Comparison of ENCODE assay signal across 38 cellular contexts in genomic region chr14:106294324-106294723, GRCh38.
"Had no signal": no experiment of that assay in that cellular context is flagged by ENCODE, and none has a peak within 500 bp of the region (broad histone marks: within the 10 kb centered on the region; RNA-seq: fewer than 3 reads in every experiment).

No MANE protein-coding gene starts in this region.

- H3K27me3 ChIP-seq: adrenal gland, brain microvascular endothelial cell, breast epithelium, cardiac muscle cell had no signal

- DNase-seq: activated B cell treated with CpG ODN at 0.5 μM for 24 hours; activated CD4-positive, alpha-beta memory T cell treated with anti-CD3 and anti-CD28 coated beads for 36 hours; activated CD4-positive, alpha-beta T cell treated with anti-CD3 and anti-CD28 coated beads for 48 hours; activated CD4-positive, alpha-beta T cell treated with anti-CD3 and anti-CD28 coated beads, Interleukin-2, amount 10 ng/mL, durations not matched to agents 7 days and 5 days; activated CD4-positive, CD25-positive, alpha-beta regulatory T cell treated with anti-CD3 and anti-CD28 coated beads, Interleukin-2, amount 50 U/mL, for 72 hours; activated CD8-positive, alpha-beta memory T cell treated with anti-CD3 and anti-CD28 coated beads, Interleukin-2, amount 50 U/mL, for 4 hours; activated CD8-positive, alpha-beta T cell treated with anti-CD3 and anti-CD28 coated beads for 36 hours; activated effector memory CD4-positive, alpha-beta T cell treated with anti-CD3 and anti-CD28 coated beads, Interleukin-2, amount 50 U/mL, for 16 hours; activated gamma-delta T cell treated with Interleukin-2 at 50 U/mL for 16 hours; activated naive CD4-positive, alpha-beta T cell; activated naive CD4-positive, alpha-beta T cell treated with anti-CD3 and anti-CD28 coated beads for 36 hours; activated naive CD4-positive, alpha-beta T cell treated with anti-CD3 and anti-CD28 coated beads, Interleukin-2, amount 50 U/mL, for 16 hours; activated naive CD8-positive, alpha-beta T cell treated with anti-CD3 and anti-CD28 coated beads for 36 hours; activated T-cell treated with anti-CD3 and anti-CD28 coated beads for 4 hours; activated T-cell treated with anti-CD3 and anti-CD28 coated beads, Interleukin-2, amount 50 U/mL, for 1 hour; activated T-cell treated with anti-CD3 and anti-CD28 coated beads, Interleukin-2, amount 50 U/mL, for 4 hours; activated T-cell treated with anti-CD3 and anti-CD28 coated beads, Interleukin-2, amount 50 U/mL, for 72 hours; adrenal gland; amniotic stem cell; aorta; body of pancreas; brain microvascular endothelial cell; caudate nucleus; cerebellar nuclear complex; T-helper 1 cell; T-helper 2 cell; T-helper 9 cell had no signal

- H3K4me1 Mint-ChIP-seq: activated naive CD8-positive, alpha-beta T cell treated with anti-CD3 and anti-CD28 coated beads for 36 hours; activated T-helper 17 cell treated with anti-CD3 and anti-CD28 coated beads, Interleukin-2, amount 50 U/mL, for 72 hours; central memory CD8-positive, alpha-beta T cell had no signal

- H3K4me3 Mint-ChIP-seq: activated B cell treated with CpG ODN at 0.5 μM for 24 hours; activated CD4-positive, alpha-beta memory T cell treated with anti-CD3 and anti-CD28 coated beads for 36 hours; activated CD4-positive, alpha-beta T cell treated with anti-CD3 and anti-CD28 coated beads, Interleukin-2, amount 10 ng/mL, durations not matched to agents 7 days and 5 days; activated CD8-positive, alpha-beta T cell treated with anti-CD3 and anti-CD28 coated beads for 36 hours; activated naive CD4-positive, alpha-beta T cell treated with anti-CD3 and anti-CD28 coated beads for 36 hours; activated naive CD8-positive, alpha-beta T cell treated with anti-CD3 and anti-CD28 coated beads for 36 hours; activated T-cell treated with anti-CD3 and anti-CD28 coated beads, Interleukin-2, amount 50 U/mL, for 4 hours; activated T-cell treated with anti-CD3 and anti-CD28 coated beads, Interleukin-2, amount 50 U/mL, for 72 hours; activated T-helper 1 cell treated with anti-CD3 and anti-CD28 coated beads, Interleukin-12 subunit alpha, Interleukin-12 subunit beta, Interleukin-2, Interleukin-4 antibody, amounts not matched to agents 30 ng/mL and 10 ng/mL and 1 ng/mL, durations not matched to agents 14 hours and 24 hours and 36 hours; activated T-helper 17 cell treated with anti-CD3 and anti-CD28 coated beads, Interleukin-2, amount 50 U/mL, for 72 hours; central memory CD8-positive, alpha-beta T cell; T-helper 1 cell treated with Interleukin-12 subunit alpha and Interleukin-12 subunit beta and Interleukin-4 antibody, amounts not matched to agents 30 μg/mL and 1 μg/mL, for 36 hours; T-helper 2 cell treated with Interferon-gamma antibody and Interleukin-4, amounts not matched to agents 5 μg/mL and 100 μg/mL, for 36 hours had no signal

- H3K4me1 ChIP-seq: adrenal gland, body of pancreas, breast epithelium had no signal

- H3K36me3 ChIP-seq: adrenal gland, brain microvascular endothelial cell, breast epithelium, cardiac muscle cell had no signal

- ATAC-seq: activated CD8-positive, alpha-beta T cell treated with anti-CD3 and anti-CD28 coated beads for 36 hours; activated naive CD4-positive, alpha-beta T cell treated with anti-CD3 and anti-CD28 coated beads, Interleukin-2, amount 50 U/mL, for 72 hours; activated T-cell treated with anti-CD3 and anti-CD28 coated beads, Interleukin-2, amount 50 U/mL, for 4 hours; activated T-cell treated with anti-CD3 and anti-CD28 coated beads, Interleukin-2, amount 50 U/mL, for 72 hours; activated T-helper 17 cell treated with anti-CD3 and anti-CD28 coated beads, Interleukin-2, amount 50 U/mL, for 72 hours; body of pancreas had no signal

- FAIRE-seq: astrocyte, TTC549 had no signal

- H3K27ac Mint-ChIP-seq: activated B cell treated with CpG ODN at 0.5 μM for 24 hours; activated CD4-positive, alpha-beta memory T cell treated with anti-CD3 and anti-CD28 coated beads for 36 hours; activated CD4-positive, alpha-beta T cell treated with anti-CD3 and anti-CD28 coated beads, Interleukin-2, amount 10 ng/mL, durations not matched to agents 7 days and 5 days; activated CD8-positive, alpha-beta T cell treated with anti-CD3 and anti-CD28 coated beads for 36 hours; activated naive CD4-positive, alpha-beta T cell treated with anti-CD3 and anti-CD28 coated beads for 36 hours; activated naive CD4-positive, alpha-beta T cell treated with anti-CD3 and anti-CD28 coated beads, Interleukin-2, amount 50 U/mL, for 72 hours; activated naive CD8-positive, alpha-beta T cell treated with anti-CD3 and anti-CD28 coated beads for 36 hours; activated T-cell treated with anti-CD3 and anti-CD28 coated beads, Interleukin-2, amount 50 U/mL, for 72 hours; activated T-helper 1 cell treated with anti-CD3 and anti-CD28 coated beads, Interleukin-12 subunit alpha, Interleukin-12 subunit beta, Interleukin-2, Interleukin-4 antibody, amounts not matched to agents 30 ng/mL and 10 ng/mL and 1 ng/mL, durations not matched to agents 14 hours and 24 hours and 36 hours; activated T-helper 17 cell treated with anti-CD3 and anti-CD28 coated beads, Interleukin-2, amount 50 U/mL, for 72 hours; T-helper 1 cell treated with Interleukin-12 subunit alpha and Interleukin-12 subunit beta and Interleukin-4 antibody, amounts not matched to agents 30 μg/mL and 1 μg/mL, for 36 hours; T-helper 2 cell treated with Interferon-gamma antibody and Interleukin-4, amounts not matched to agents 5 μg/mL and 100 μg/mL, for 36 hours had no signal

- H3K27ac ChIP-seq: adrenal gland, body of pancreas, brain microvascular endothelial cell, breast epithelium, cardiac muscle cell, VCaP had no signal

- H3K36me3 Mint-ChIP-seq: activated CD4-positive, alpha-beta memory T cell treated with anti-CD3 and anti-CD28 coated beads for 36 hours; activated naive CD4-positive, alpha-beta T cell treated with anti-CD3 and anti-CD28 coated beads, Interleukin-2, amount 50 U/mL, for 72 hours; activated naive CD8-positive, alpha-beta T cell treated with anti-CD3 and anti-CD28 coated beads for 36 hours had no signal

- H3K4me3 ChIP-seq: adrenal gland, body of pancreas, breast epithelium, cardiac muscle cell had no signal

- H3K9me3 ChIP-seq: adrenal gland, body of pancreas had no signal

- H3K9me3 Mint-ChIP-seq: activated B cell treated with CpG ODN at 0.5 μM for 24 hours; activated CD4-positive, alpha-beta memory T cell treated with anti-CD3 and anti-CD28 coated beads for 36 hours; activated CD8-positive, alpha-beta T cell treated with anti-CD3 and anti-CD28 coated beads for 36 hours; activated naive CD4-positive, alpha-beta T cell treated with anti-CD3 and anti-CD28 coated beads, Interleukin-2, amount 50 U/mL, for 72 hours; activated T-cell treated with anti-CD3 and anti-CD28 coated beads, Interleukin-2, amount 50 U/mL, for 4 hours; activated T-cell treated with anti-CD3 and anti-CD28 coated beads, Interleukin-2, amount 50 U/mL, for 72 hours; activated T-helper 1 cell treated with anti-CD3 and anti-CD28 coated beads, Interleukin-12 subunit alpha, Interleukin-12 subunit beta, Interleukin-2, Interleukin-4 antibody, amounts not matched to agents 30 ng/mL and 10 ng/mL and 1 ng/mL, durations not matched to agents 14 hours and 24 hours and 36 hours; activated T-helper 17 cell treated with anti-CD3 and anti-CD28 coated beads, Interleukin-2, amount 50 U/mL, for 72 hours; central memory CD8-positive, alpha-beta T cell; T-helper 1 cell treated with Interleukin-12 subunit alpha and Interleukin-12 subunit beta and Interleukin-4 antibody, amounts not matched to agents 30 μg/mL and 1 μg/mL, for 36 hours; T-helper 2 cell treated with Interferon-gamma antibody and Interleukin-4, amounts not matched to agents 5 μg/mL and 100 μg/mL, for 36 hours had no signal
